ENCODE assay signal across 22 cellular contexts in genomic region chr9:21958833-21959232, GRCh38.
"Had no signal": no experiment of that assay in that cellular context is flagged by ENCODE, and none has a peak within 500 bp of the region (broad histone marks: within the 10 kb centered on the region; RNA-seq: fewer than 3 reads in every experiment).

No MANE protein-coding gene starts in this region.

- H3K9me3 Mint-ChIP-seq: stimulated activated naive CD8-positive, alpha-beta T cell treated with anti-CD3 and anti-CD28 coated beads, Interleukin-15, Interleukin-2, amounts not matched to agents 100 ng/mL and 50 ng/mL, for 24 hours had no signal

- H3K36me3 Mint-ChIP-seq: memory B cell; stimulated activated naive B cell treated with anti-CD40 and anti-IgM and Interleukin-4, amounts not matched to agents 10 μg/mL and 1 μg/mL and 100 μg/mL, for 72 hours had no signal

- H3K27ac Mint-ChIP-seq: memory B cell; naive thymus-derived CD4-positive, alpha-beta T cell; natural killer cell treated with Interleukin-12 subunit alpha and Interleukin-12 subunit beta and Interleukin-15 and Interleukin-18, amount 100 ng/mL, for 72 hours; progenitor cell of endocrine pancreas; stimulated activated naive B cell treated with anti-CD40 and anti-IgM and Interleukin-4, amounts not matched to agents 10 μg/mL and 1 μg/mL and 100 μg/mL, for 72 hours; stimulated activated naive CD8-positive, alpha-beta T cell treated with anti-CD3 and anti-CD28 coated beads, Interleukin-15, Interleukin-2, amounts not matched to agents 100 ng/mL and 50 ng/mL, for 24 hours had no signal

- H3K4me1 Mint-ChIP-seq: memory B cell; naive thymus-derived CD4-positive, alpha-beta T cell; stimulated activated naive B cell treated with anti-CD40 and anti-IgM and Interleukin-4, amounts not matched to agents 10 μg/mL and 1 μg/mL and 100 μg/mL, for 72 hours had no signal

- DNase-seq: islet precursor cell; kidney glomerular epithelial cell; left cardiac atrium; left ventricle myocardium superior; midbrain; mucosa of descending colon; naive thymus-derived CD4-positive, alpha-beta T cell; ovary; right lobe of liver; stimulated activated CD4-positive, alpha-beta T cell treated with anti-CD3 and anti-CD28 coated beads, Interleukin-1b, Interleukin-23, amount 100 ng/mL, for 48 hours; stimulated activated CD4-positive, alpha-beta T cell treated with anti-CD3 and anti-CD28 coated beads, Interleukin-2, amount 100 ng/mL, for 48 hours; stimulated activated CD4-positive, alpha-beta T cell treated with anti-CD3 and anti-CD28 coated beads, Interleukin-4, amount 100 ng/mL, for 4 hours; stimulated activated CD8-positive, alpha-beta memory T cell treated with anti-CD3 and anti-CD28 coated beads, Interleukin-4, amount 100 ng/mL, for 48 hours; stimulated activated naive B cell treated with anti-CD40 and anti-IgM and Interleukin-4, amounts not matched to agents 10 μg/mL and 1 μg/mL and 100 μg/mL, for 72 hours; substantia nigra; thyroid gland; transverse colon had no signal

- ATAC-seq: left cardiac atrium; left lobe of liver; left ventricle myocardium superior; mucosa of descending colon; naive thymus-derived CD4-positive, alpha-beta T cell; right lobe of liver; stimulated activated naive B cell treated with anti-CD40 and anti-IgM and Interleukin-4, amounts not matched to agents 10 μg/mL and 1 μg/mL and 100 μg/mL, for 72 hours had no signal

- H3K4me3 Mint-ChIP-seq: memory B cell; naive thymus-derived CD4-positive, alpha-beta T cell; natural killer cell treated with Interleukin-12 subunit alpha and Interleukin-12 subunit beta and Interleukin-15 and Interleukin-18, amount 100 ng/mL, for 72 hours; stimulated activated naive B cell treated with anti-CD40 and anti-IgM and Interleukin-4, amounts not matched to agents 10 μg/mL and 1 μg/mL and 100 μg/mL, for 72 hours; stimulated activated naive CD8-positive, alpha-beta T cell treated with anti-CD3 and anti-CD28 coated beads, Interleukin-15, Interleukin-2, amounts not matched to agents 100 ng/mL and 50 ng/mL, for 24 hours had no signal
